ENCODE assay signal across 21 cellular contexts in the genomic region with DNA sequence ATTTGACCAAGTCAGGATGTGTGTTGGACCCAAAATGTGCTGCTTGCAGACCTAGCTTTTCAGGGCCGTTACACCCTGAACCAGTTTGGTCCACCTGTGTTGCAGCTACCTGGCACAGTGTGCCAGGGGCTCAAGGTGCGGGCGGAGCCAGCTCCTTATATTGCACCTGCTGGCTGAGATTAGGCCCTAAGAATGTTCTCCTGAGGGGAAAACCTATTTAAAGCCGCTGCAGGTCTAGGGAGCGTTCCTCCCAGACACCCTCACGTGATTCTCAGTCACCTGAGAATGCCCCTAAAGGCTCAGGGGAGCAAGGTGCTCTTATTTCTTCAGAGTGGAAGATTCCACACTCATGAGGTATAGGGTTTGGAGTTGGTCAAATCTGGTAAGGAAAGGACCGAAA. TPM values are rescaled to one million over a fixed set of nuclear protein-coding genes. Genes with fewer than 3 reads are reported as not detected.
"Had no signal": no experiment of that assay in that cellular context is flagged by ENCODE, and none has a peak within 500 bp of the region (broad histone marks: within the 10 kb centered on the region; RNA-seq: fewer than 3 reads in every experiment).

No MANE protein-coding gene starts in this region.

- H3K4me1 ChIP-seq: uterus had no signal

- H3K36me3 ChIP-seq: thoracic aorta, uterus had no signal

- H3K4me3 ChIP-seq: dorsolateral prefrontal cortex, hepatocyte, thoracic aorta, uterus had no signal

- H3K27me3 ChIP-seq: dorsolateral prefrontal cortex, hepatocyte, uterus had no signal

- ATAC-seq: sciatic nerve; stimulated activated naive B cell treated with anti-CD40 and anti-IgM and Interleukin-4, amounts not matched to agents 10 μg/mL and 1 μg/mL and 100 μg/mL, for 72 hours; stimulated activated naive CD8-positive, alpha-beta T cell treated with anti-CD3 and anti-CD28 coated beads, Interleukin-15, amount 100 ng/mL, for 72 hours had no signal

- DNase-seq: cortex of kidney; dorsolateral prefrontal cortex; effector CD8-positive, alpha-beta T cell; foreskin melanocyte; nephron progenitor cell; stimulated activated CD4-positive, alpha-beta T cell treated with anti-CD3 and anti-CD28 coated beads, Interleukin-2, amount 100 ng/mL, for 24 hours; stimulated activated CD4-positive, alpha-beta T cell treated with anti-CD3 and anti-CD28 coated beads, Interleukin-4, amount 100 ng/mL, for 4 hours; stimulated activated naive B cell treated with anti-CD40 and anti-IgM and Interleukin-4, amounts not matched to agents 10 μg/mL and 1 μg/mL and 100 μg/mL, for 72 hours; stimulated activated naive CD8-positive, alpha-beta T cell treated with anti-CD3 and anti-CD28 coated beads, Interleukin-15, amount 100 ng/mL, for 72 hours; substantia nigra; uterus had no signal

- H3K27me3 Mint-ChIP-seq: stimulated activated naive CD8-positive, alpha-beta T cell treated with anti-CD3 and anti-CD28 coated beads, Interleukin-15, amount 100 ng/mL, for 72 hours; type B pancreatic cell had no signal

- H3K4me2 ChIP-seq: hepatocyte had no signal

- H3K9me3 ChIP-seq: thoracic aorta, uterus had no signal

- H3K9me3 Mint-ChIP-seq: stimulated activated naive CD8-positive, alpha-beta T cell treated with anti-CD3 and anti-CD28 coated beads, Interleukin-15, amount 100 ng/mL, for 72 hours had no signal

- H3K27ac Mint-ChIP-seq: nephron progenitor cell; stimulated activated naive B cell treated with anti-CD40 and anti-IgM and Interleukin-4, amounts not matched to agents 10 μg/mL and 1 μg/mL and 100 μg/mL, for 72 hours; stimulated activated naive CD8-positive, alpha-beta T cell treated with anti-CD3 and anti-CD28 coated beads, Interleukin-15, amount 100 ng/mL, for 72 hours; type B pancreatic cell had no signal

- H3K4me1 Mint-ChIP-seq: stimulated activated naive B cell treated with anti-CD40 and anti-IgM and Interleukin-4, amounts not matched to agents 10 μg/mL and 1 μg/mL and 100 μg/mL, for 72 hours had no signal

- H3K36me3 Mint-ChIP-seq: type B pancreatic cell had no signal

- H3K27ac ChIP-seq: dorsolateral prefrontal cortex, hepatocyte, thoracic aorta, uterus had no signal

- H3K4me3 Mint-ChIP-seq: nephron progenitor cell; stimulated activated naive B cell treated with anti-CD40 and anti-IgM and Interleukin-4, amounts not matched to agents 10 μg/mL and 1 μg/mL and 100 μg/mL, for 72 hours; stimulated activated naive CD8-positive, alpha-beta T cell treated with anti-CD3 and anti-CD28 coated beads, Interleukin-15, amount 100 ng/mL, for 72 hours; type B pancreatic cell had no signal

- H2AFZ ChIP-seq: hepatocyte had no signal

RNA-seq across cellular contexts. Expression of gene GSTM5, which starts 16.8 kb away (rescaled TPM):
- total RNA-seq: chondrocyte, kidney epithelial cell had no signal

RNA-seq across cellular contexts. Expression of gene EPS8L3, which starts 34.9 kb away (rescaled TPM):
- total RNA-seq: chondrocyte, lower leg skin, omental fat pad, sciatic nerve, skeletal muscle tissue had no signal

RNA-seq across cellular contexts. Expression of gene GSTM1, which starts 41.3 kb away (rescaled TPM):
- total RNA-seq: pulmonary artery endothelial cell, thoracic aorta had no signal
